ENCODE assay signal across 22 cellular contexts in genomic region chr1:30284226-30284625, GRCh38.
DNase-seq lines count a peak whose midpoint lies in the region; ATAC-seq, FAIRE-seq and TF ChIP-seq lines count a peak whose summit lies in the region.
"Had no signal": no experiment of that assay in that cellular context is flagged by ENCODE, and none has a peak within 500 bp of the region (broad histone marks: within the 10 kb centered on the region; RNA-seq: fewer than 3 reads in every experiment).

No MANE protein-coding gene starts in this region.

- no peak overlapping the region for H3K4me3 ChIP-seq in pancreas
- H3K4me3 ChIP-seq: GM12878, GM23338 had no signal

- no peak for FAIRE-seq in pancreas (lab: Jason Lieb, UNC)
- FAIRE-seq: GM12878, H54 had no signal

- CTCF ChIA-PET in activated CD8-positive, alpha-beta memory T cell treated with anti-CD3 and anti-CD28 coated beads, Interleukin-2, amount 10 ng/mL, durations not matched to agents 7 days and 5 days (lab: Charles Lee) = no interaction called here

- intact Hi-C loops in natural killer cell (cut with micrococcal nuclease) = no loop called here
- intact Hi-C loops in pancreas (cut with DNase I) = no loop called here

- H3K4me3 Mint-ChIP-seq in activated CD8-positive, alpha-beta memory T cell treated with anti-CD3 and anti-CD28 coated beads, Interleukin-2, amount 10 ng/mL, durations not matched to agents 7 days and 5 days = no peak overlapping the region
- peak overlapping the region; percentile 49 for H3K4me3 Mint-ChIP-seq in natural killer cell
- H3K4me3 Mint-ChIP-seq in natural killer cell treated with Interleukin-12 subunit alpha and Interleukin-12 subunit beta and Interleukin-15 and Interleukin-18, amount 100 ng/mL, for 72 hours = no peak overlapping the region
- H3K4me3 Mint-ChIP-seq: CD4-positive, CD25-positive, alpha-beta regulatory T cell; GM23338 had no signal

- H3K4me1 ChIP-seq in pancreas = no peaks in the 10 kb centered on the region
- H3K4me1 ChIP-seq: BE2C had no signal

- peaks cover 9% of the 10 kb centered on the region for H3K27me3 Mint-ChIP-seq in activated CD8-positive, alpha-beta memory T cell treated with anti-CD3 and anti-CD28 coated beads, Interleukin-2, amount 10 ng/mL, durations not matched to agents 7 days and 5 days
- H3K27me3 Mint-ChIP-seq in natural killer cell (ENCODE audit: low read depth in 2 of 2) = peaks cover 5 to 21% of the 10 kb centered on the region in 2 donors
- H3K27me3 Mint-ChIP-seq in natural killer cell treated with Interleukin-12 subunit alpha and Interleukin-12 subunit beta and Interleukin-15 and Interleukin-18, amount 100 ng/mL, for 72 hours = peaks cover 4 to 18% of the 10 kb centered on the region in 2 donors

- no peaks in the 10 kb centered on the region for H3K36me3 ChIP-seq in pancreas
- H3K36me3 ChIP-seq: BE2C had no signal

- TF ChIP-seq CTCF in natural killer cell (IDR thresholded peaks at IDR 0.05) = no peak
- TF ChIP-seq CTCF in pancreas (IDR thresholded peaks at IDR 0.05) = no peak

- DNase-seq in activated CD8-positive, alpha-beta memory T cell treated with anti-CD3 and anti-CD28 coated beads, Interleukin-2, amount 50 U/mL, for 48 hours = peak; percentile 15
- no peak for DNase-seq in activated CD8-positive, alpha-beta memory T cell treated with anti-CD3 and anti-CD28 coated beads, Interleukin-2, amount 10 ng/mL, durations not matched to agents 7 days and 5 days
- no peak for DNase-seq in natural killer cell
- DNase-seq in natural killer cell treated with Interleukin-12 subunit alpha and Interleukin-12 subunit beta and Interleukin-15 and Interleukin-18, amount 100 ng/mL, for 72 hours (ENCODE audit: low spot score) = no peak
- peak; percentile 29 for DNase-seq in islet precursor cell
- no peak for DNase-seq in activated CD4-positive, CD25-positive, alpha-beta regulatory T cell (lab: John Stamatoyannopoulos, UW)
- DNase-seq in stimulated activated CD4-positive, alpha-beta T cell treated with anti-CD3 and anti-CD28 coated beads, Interleukin-2, amount 100 ng/mL, for 48 hours = no peak
- DNase-seq in pancreas = no peak
- DNase-seq: 8988T; BE2C; C1 segment of cervical spinal cord; CD4-positive, CD25-positive, alpha-beta regulatory T cell; CD8-positive, alpha-beta memory T cell; COR-L47; DMS 273 treated with DMSO at 0.1 percent for 48 hours; DMS53; DND-41; EL; HCEC 1CT had no signal

- H3K27ac Mint-ChIP-seq in activated CD8-positive, alpha-beta memory T cell treated with anti-CD3 and anti-CD28 coated beads, Interleukin-2, amount 10 ng/mL, durations not matched to agents 7 days and 5 days = no peak overlapping the region
- no peak overlapping the region for H3K27ac Mint-ChIP-seq in natural killer cell
- no peak overlapping the region for H3K27ac Mint-ChIP-seq in natural killer cell treated with Interleukin-12 subunit alpha and Interleukin-12 subunit beta and Interleukin-15 and Interleukin-18, amount 100 ng/mL, for 72 hours
- H3K27ac Mint-ChIP-seq: GM23338 had no signal

- WGBS in pancreas, 2 donors = 66% methylated on average over 4 of the region's 4 CpGs

- no peak overlapping the region for H3K27ac ChIP-seq in pancreas

- peaks cover 3% of the 10 kb centered on the region for H3K9me3 Mint-ChIP-seq in activated CD8-positive, alpha-beta memory T cell treated with anti-CD3 and anti-CD28 coated beads, Interleukin-2, amount 10 ng/mL, durations not matched to agents 7 days and 5 days (ENCODE audit: low read depth)
- H3K9me3 Mint-ChIP-seq in natural killer cell = peaks cover 3 to 4% of the 10 kb centered on the region in 2 donors
- peaks cover 5% of the 10 kb centered on the region for H3K9me3 Mint-ChIP-seq in natural killer cell treated with Interleukin-12 subunit alpha and Interleukin-12 subunit beta and Interleukin-15 and Interleukin-18, amount 100 ng/mL, for 72 hours
- H3K9me3 Mint-ChIP-seq: GM23338 had no signal

- no peaks in the 10 kb centered on the region for H3K9me3 ChIP-seq in pancreas
- H3K9me3 ChIP-seq: BE2C had no signal

- no peak for ATAC-seq in activated CD8-positive, alpha-beta memory T cell treated with anti-CD3 and anti-CD28 coated beads, Interleukin-2, amount 10 ng/mL, durations not matched to agents 7 days and 5 days
- ATAC-seq in natural killer cell (no peak), pancreas (no peak)
- ATAC-seq in natural killer cell treated with Interleukin-12 subunit alpha and Interleukin-12 subunit beta and Interleukin-15 and Interleukin-18, amount 100 ng/mL, for 72 hours = no peak
- ATAC-seq: GM12878, GM23338 had no signal

- H3K36me3 Mint-ChIP-seq in activated CD8-positive, alpha-beta memory T cell treated with anti-CD3 and anti-CD28 coated beads, Interleukin-2, amount 10 ng/mL, durations not matched to agents 7 days and 5 days = peaks cover 3% of the 10 kb centered on the region
- peaks cover 8% of the 10 kb centered on the region for H3K36me3 Mint-ChIP-seq in natural killer cell
- H3K36me3 Mint-ChIP-seq in natural killer cell treated with Interleukin-12 subunit alpha and Interleukin-12 subunit beta and Interleukin-15 and Interleukin-18, amount 100 ng/mL, for 72 hours = peaks cover 10% of the 10 kb centered on the region
- H3K36me3 Mint-ChIP-seq: CD4-positive, CD25-positive, alpha-beta regulatory T cell had no signal

- H3K27me3 ChIP-seq in pancreas = no peaks in the 10 kb centered on the region
- H3K27me3 ChIP-seq: BE2C had no signal

- peaks cover 17% of the 10 kb centered on the region for H3K4me1 Mint-ChIP-seq in activated CD8-positive, alpha-beta memory T cell treated with anti-CD3 and anti-CD28 coated beads, Interleukin-2, amount 10 ng/mL, durations not matched to agents 7 days and 5 days
- peaks cover 32 to 54% of the 10 kb centered on the region in 2 donors for H3K4me1 Mint-ChIP-seq in natural killer cell
- H3K4me1 Mint-ChIP-seq in natural killer cell treated with Interleukin-12 subunit alpha and Interleukin-12 subunit beta and Interleukin-15 and Interleukin-18, amount 100 ng/mL, for 72 hours (ENCODE audit: low read depth in 2 of 2) = peaks cover 27 to 31% of the 10 kb centered on the region in 2 donors
- H3K4me1 Mint-ChIP-seq: GM23338 had no signal

Comparison
In these comparisons a context has a peak if more than half of its experiments do, and no peak if none do; other contexts are left out.
1. DNase-seq: peak in activated CD8-positive, alpha-beta memory T cell treated with anti-CD3 and anti-CD28 coated beads, Interleukin-2, amount 50 U/mL, for 48 hours (single experiment) and islet precursor cell (single experiment); none in activated CD8-positive, alpha-beta memory T cell treated with anti-CD3 and anti-CD28 coated beads, Interleukin-2, amount 10 ng/mL, durations not matched to agents 7 days and 5 days (single experiment), natural killer cell (single experiment), natural killer cell treated with Interleukin-12 subunit alpha and Interleukin-12 subunit beta and Interleukin-15 and Interleukin-18, amount 100 ng/mL, for 72 hours (single experiment), activated CD4-positive, CD25-positive, alpha-beta regulatory T cell (0 of 4), stimulated activated CD4-positive, alpha-beta T cell treated with anti-CD3 and anti-CD28 coated beads, Interleukin-2, amount 100 ng/mL, for 48 hours (0 of 2) and pancreas (0 of 6).